ENCODE assay signal across 1 cellular context in the genomic region with DNA sequence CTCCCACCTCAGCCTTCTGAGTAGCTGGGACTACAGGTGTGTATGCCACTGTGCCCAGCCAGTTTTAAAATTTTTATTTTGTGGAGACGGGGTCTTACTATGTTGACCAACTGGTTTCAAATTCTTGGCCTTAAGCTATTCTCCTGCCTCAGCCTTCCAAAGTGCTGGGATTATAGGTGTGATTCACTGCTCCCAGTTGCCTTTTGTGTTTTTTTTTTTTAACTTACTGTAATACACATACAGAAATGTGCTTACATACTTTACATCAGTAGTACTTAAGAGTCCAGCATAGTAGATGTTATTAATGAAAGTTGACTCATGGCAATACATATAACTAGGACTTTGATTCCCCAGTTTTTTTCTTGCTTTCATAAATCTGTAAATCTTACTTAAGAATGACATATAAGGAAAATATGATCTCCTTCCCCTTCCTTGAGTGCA.
TF ChIP-seq lines count a peak whose summit lies in the region.

No MANE protein-coding gene starts in this region.

TF ChIP-seq in endothelial cell of umbilical vein, 7 proteins besides CTCF, POLR2A, EP300 and RAD21 (continued from another document):
- no peak for TF ChIP-seq GATA2 (IDR thresholded peaks at IDR 0.05; ENCODE audit: insufficient read depth, insufficient read length, low read depth, low read length)
